ENCODE assay signal across 8 cellular contexts in genomic region chr11:96242971-96243647, GRCh38.
A peak's percentile ranks its signal among the peaks of the same experiment; 100 is the strongest.
DNase-seq lines count a peak whose midpoint lies in the region; ATAC-seq, FAIRE-seq and TF ChIP-seq lines count a peak whose summit lies in the region.

No MANE protein-coding gene starts in this region.

- DNase-seq in CD8-positive, alpha-beta memory T cell = peak; percentile 57 to 77 (median 67)
- DNase-seq in HK-2 (ENCODE audit: unreplicated experiment) (peak; percentile 89), endothelial cell of umbilical vein (ENCODE audit: low read depth, low spot score) (peak; percentile 97), mesothelial cell of epicardium (ENCODE audit: low spot score in 2 of 2, unreplicated experiment in 2 of 2) (peak; percentile 85 to 90)
- DNase-seq in activated CD8-positive, alpha-beta memory T cell treated with anti-CD3 and anti-CD28 coated beads, Interleukin-2, amount 50 U/mL, for 48 hours = peak; percentile 86
- DNase-seq in stimulated activated CD8-positive, alpha-beta memory T cell treated with anti-CD3 and anti-CD28 coated beads, Interleukin-15, amount 100 ng/mL, for 24 hours (ENCODE audit: low read depth) = peak; percentile 37

- peak overlapping the region; percentile 65 to 99 (median 88) for H3K27ac Mint-ChIP-seq in CD8-positive, alpha-beta memory T cell
- peak overlapping the region; percentile 97 for H3K27ac Mint-ChIP-seq in mesothelial cell of epicardium

- TF ChIP-seq POLR2A in endothelial cell of umbilical vein (IDR thresholded peaks at IDR 0.05; ENCODE audit: low read depth, low read length) = peak; percentile 46

- H3K27me3 Mint-ChIP-seq in CD8-positive, alpha-beta memory T cell = no peaks in the 10 kb centered on the region
- H3K27me3 Mint-ChIP-seq in mesothelial cell of epicardium (ENCODE audit: low read depth) = no peaks in the 10 kb centered on the region

- H4K20me1 ChIP-seq in OCI-LY1 (ENCODE audit: insufficient read depth, low read length) (no peaks in the 10 kb centered on the region), endothelial cell of umbilical vein (replicated peaks; ENCODE audit: control insufficient read depth, extremely low read depth, insufficient read depth, low read length) (no peaks in the 10 kb centered on the region)

- H3K4me3 ChIP-seq in CD8-positive, alpha-beta memory T cell (ENCODE audit: low read length) = peak overlapping the region; percentile 40
- H3K4me3 ChIP-seq in OCI-LY1 (ENCODE audit: low read depth, low read length, poor library complexity, severe bottlenecking) (peak overlapping the region; percentile 45), endothelial cell of umbilical vein (replicated peaks in 1 of 3; ENCODE audit: insufficient read depth in 1 of 3, low read depth in 1 of 3, low read length in 3 of 3) (peak overlapping the region in 2 of 3 experiments; percentile 42 to 58)

- no peaks in the 10 kb centered on the region for H3K36me3 ChIP-seq in CD8-positive, alpha-beta memory T cell (ENCODE audit: insufficient read depth, low read length)
- H3K36me3 ChIP-seq in OCI-LY1 (ENCODE audit: insufficient read depth, low read length) = no peaks in the 10 kb centered on the region
- no peaks in the 10 kb centered on the region for H3K36me3 ChIP-seq in endothelial cell of umbilical vein (ENCODE audit: control insufficient read depth in 2 of 2, extremely low read depth in 1 of 2, insufficient read depth in 2 of 2, low read length in 2 of 2)

- peak; percentile 95 for FAIRE-seq in endothelial cell of umbilical vein (lab: Jason Lieb, UNC)

- TF ChIP-seq CTCF in OCI-LY1 (IDR thresholded peaks at IDR 0.05; ENCODE audit: low read length) = no peak
- TF ChIP-seq CTCF in endothelial cell of umbilical vein (IDR thresholded peaks at IDR 0.05; ENCODE audit: extremely low read depth in 1 of 2, insufficient read depth in 1 of 2, low read depth in 1 of 2, low read length in 2 of 2) = no peak
- no peak for TF ChIP-seq CTCF in mesothelial cell of epicardium (IDR thresholded peaks at IDR 0.05; ENCODE audit: unreplicated experiment)

- H3K4me2 ChIP-seq in OCI-LY1 (ENCODE audit: low read length) (peak overlapping the region; percentile 58), endothelial cell of umbilical vein (ENCODE audit: insufficient read depth, low read length) (peak overlapping the region; percentile 73)

- CTCF ChIA-PET in CD8-positive, alpha-beta memory T cell (lab: Charles Lee) = interaction anchor here (0.8 to 3.8 kb wide), 11 partner anchors 12 to 261 kb away, joined by 3 to 34 read pairs (median 4); partner anchors contain the start of gene MAML2
- CTCF ChIA-PET in endothelial cell of umbilical vein (lab: Charles Lee) = interaction anchor here (0.9 to 3.5 kb wide), 16 partner anchors 10 to 209 kb away, joined by 3 to 40 read pairs (median 6); partner anchors contain the start of genes CCDC82, JRKL and MAML2

- no peaks in the 10 kb centered on the region for H3K79me2 ChIP-seq in OCI-LY1 (ENCODE audit: insufficient read depth, low read length)
- H3K79me2 ChIP-seq in endothelial cell of umbilical vein (ENCODE audit: control insufficient read depth, insufficient read depth, low read length) = peaks cover 5% of the 10 kb centered on the region

- TSS peak; percentile 57 for BruUV-seq in endothelial cell of umbilical vein (replicated peaks; lab: Mats Ljungman, UMichigan)

- H3K9ac ChIP-seq in OCI-LY1 (ENCODE audit: low read length) = peak overlapping the region; percentile 43
- peak overlapping the region; percentile 74 for H3K9ac ChIP-seq in endothelial cell of umbilical vein (replicated peaks; ENCODE audit: extremely low read depth, insufficient read depth, low read length)

- peak overlapping the region; percentile 68 for H3K27ac ChIP-seq in CD8-positive, alpha-beta memory T cell (ENCODE audit: low read depth, low read length)
- peak overlapping the region; percentile 67 for H3K27ac ChIP-seq in OCI-LY1 (ENCODE audit: low read depth, low read length, poor library complexity, severe bottlenecking)
- peak overlapping the region; percentile 74 for H3K27ac ChIP-seq in endothelial cell of umbilical vein (ENCODE audit: insufficient read depth, low read depth, low read length)

- dilution Hi-C loops in endothelial cell of umbilical vein (cut with MboI; ENCODE audit: extremely low pct_ligation_motif_present, low sequenced_read_pairs) = no loop called here

- POLR2A ChIA-PET in CD8-positive, alpha-beta memory T cell (lab: Charles Lee) = interaction anchor here (0.6 to 1.4 kb wide), 8 partner anchors 15 to 100 kb away, joined by 3 to 9 read pairs (median 4); partner anchors contain the start of gene MAML2
- POLR2A ChIA-PET in endothelial cell of umbilical vein (lab: Charles Lee) = interaction anchor here (0.6 to 2.1 kb wide), 5 partner anchors 14 to 1092 kb away, joined by 3 to 13 read pairs (median 4); partner anchors contain the start of genes CCDC82, JRKL and MAML2

- H3K9me3 Mint-ChIP-seq in CD8-positive, alpha-beta memory T cell = no peaks in the 10 kb centered on the region
- no peaks in the 10 kb centered on the region for H3K9me3 Mint-ChIP-seq in mesothelial cell of epicardium

- no peaks in the 10 kb centered on the region for H3K9me1 ChIP-seq in endothelial cell of umbilical vein (replicated peaks; ENCODE audit: control insufficient read depth, extremely low read depth, insufficient read depth, low read length)

- peak overlapping the region; percentile 83 to 97 (median 90) for H3K4me3 Mint-ChIP-seq in CD8-positive, alpha-beta memory T cell
- H3K4me3 Mint-ChIP-seq in mesothelial cell of epicardium = peak overlapping the region; percentile 59

- no peaks in the 10 kb centered on the region for H3K27me3 ChIP-seq in CD8-positive, alpha-beta memory T cell (ENCODE audit: insufficient read depth, low read length, poor library complexity, severe bottlenecking)
- H3K27me3 ChIP-seq in OCI-LY1 (ENCODE audit: insufficient read depth, low read length) (no peaks in the 10 kb centered on the region), endothelial cell of umbilical vein (ENCODE audit: control insufficient read depth in 2 of 2, insufficient read depth in 2 of 2, low read length in 2 of 2) (no peaks in the 10 kb centered on the region)

- H3F3A ChIP-seq in OCI-LY1 (ENCODE audit: insufficient read depth, low read length) = 0 out of 2 replicates have a peak, but pooled peaks cover 2% of the 10 kb centered on the region

- H3K9me3 ChIP-seq in CD8-positive, alpha-beta memory T cell (ENCODE audit: low read length) = no peaks in the 10 kb centered on the region
- no peaks in the 10 kb centered on the region for H3K9me3 ChIP-seq in OCI-LY1 (ENCODE audit: low read length)
- no peaks in the 10 kb centered on the region for H3K9me3 ChIP-seq in endothelial cell of umbilical vein (replicated peaks; ENCODE audit: control insufficient read depth, insufficient read depth, low read length)

- intact Hi-C loops in endothelial cell of umbilical vein (cut with micrococcal nuclease) = loop anchor here (1.0 to 5.0 kb wide), 8 partner anchors 11 to 406 kb away; partner anchors contain the start of gene JRKL

- peaks cover 61% of the 10 kb centered on the region for H3K4me1 ChIP-seq in CD8-positive, alpha-beta memory T cell (ENCODE audit: insufficient read depth, low read length)
- H3K4me1 ChIP-seq in OCI-LY1 (ENCODE audit: insufficient read depth, low read length, severe bottlenecking) (peaks cover 53% of the 10 kb centered on the region), endothelial cell of umbilical vein (ENCODE audit: control insufficient read depth, extremely low read depth, insufficient read depth, low read length) (peaks cover 19% of the 10 kb centered on the region)

- peaks cover 0 to 4% (median 4%) of the 10 kb centered on the region in 3 donors for H3K36me3 Mint-ChIP-seq in CD8-positive, alpha-beta memory T cell
- H3K36me3 Mint-ChIP-seq in mesothelial cell of epicardium = no peaks in the 10 kb centered on the region

- ATAC-seq in GM19463 (IDR thresholded peaks at IDR 0.05; ENCODE audit: unreplicated experiment) = peak; percentile 90

- no peaks in the 10 kb centered on the region for H3K9me2 ChIP-seq in OCI-LY1 (ENCODE audit: low read depth, low read length)

- peaks cover 48 to 59% (median 49%) of the 10 kb centered on the region in 3 donors for H3K4me1 Mint-ChIP-seq in CD8-positive, alpha-beta memory T cell
- H3K4me1 Mint-ChIP-seq in mesothelial cell of epicardium = peaks cover 53% of the 10 kb centered on the region

- H2AFZ ChIP-seq in OCI-LY1 (ENCODE audit: low read length) = peak overlapping the region; percentile 29; the same call in 1 of the 2 replicates
- H2AFZ ChIP-seq in endothelial cell of umbilical vein (ENCODE audit: low read depth, low read length) = peak overlapping the region; percentile 46

TF ChIP-seq in endothelial cell of umbilical vein, 7 proteins besides CTCF, POLR2A, EP300 and RAD21:
- TF ChIP-seq POLR2AphosphoS5 (IDR thresholded peaks at IDR 0.05; ENCODE audit: insufficient read depth, low read depth, low read length) (peak; percentile 68), MAX (IDR thresholded peaks at IDR 0.05; ENCODE audit: insufficient read depth, insufficient read length) (no peak)

Comparison
In these comparisons a context has a peak if more than half of its experiments do, and no peak if none do; other contexts are left out.
1. Peak in every context shown above with its lines: DNase-seq, ATAC-seq, H3K4me3 ChIP-seq and H3K27ac ChIP-seq.
2. DNase-seq: peak in every context shown above with its lines; median percentile 97 in endothelial cell of umbilical vein; 89 in HK-2; 88 in mesothelial cell of epicardium; 86 in activated CD8-positive, alpha-beta memory T cell treated with anti-CD3 and anti-CD28 coated beads, Interleukin-2, amount 50 U/mL, for 48 hours; 67 in CD8-positive, alpha-beta memory T cell; 37 in stimulated activated CD8-positive, alpha-beta memory T cell treated with anti-CD3 and anti-CD28 coated beads, Interleukin-15, amount 100 ng/mL, for 24 hours.